Comparison of ENCODE assay signal across 8 cellular contexts in the genomic region with DNA sequence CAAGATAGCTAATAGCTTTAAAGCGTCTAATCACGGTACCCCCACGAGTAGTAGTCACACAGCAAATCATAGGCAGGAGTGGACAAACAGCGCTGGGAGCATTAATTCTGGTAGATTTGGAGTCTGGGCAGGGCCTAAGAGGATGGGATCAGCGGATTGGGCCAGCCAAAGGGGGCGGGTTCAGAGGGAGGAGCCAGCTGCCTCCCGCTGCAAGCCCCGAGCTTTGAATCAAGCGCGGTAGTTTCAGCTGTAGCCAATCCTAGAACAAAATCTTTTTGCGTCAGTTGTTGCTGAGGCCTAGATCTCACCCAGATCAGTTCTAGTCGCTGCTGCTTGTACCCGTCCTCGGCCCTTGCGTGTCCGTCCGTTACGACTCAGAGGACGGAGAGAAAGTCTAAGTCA. TPM values are rescaled to one million over a fixed set of nuclear protein-coding genes. Genes with fewer than 3 reads are reported as not detected.
A peak's percentile ranks its signal among the peaks of the same experiment; 100 is the strongest.
DNase-seq lines count a peak whose midpoint lies in the region; ATAC-seq, FAIRE-seq and TF ChIP-seq lines count a peak whose summit lies in the region.

No MANE protein-coding gene starts in this region.

- H3K27ac Mint-ChIP-seq in activated B cell treated with CpG ODN at 0.5 μM for 24 hours, result peak overlapping the region; percentile 96

- H3K4me1 Mint-ChIP-seq in activated B cell treated with CpG ODN at 0.5 μM for 24 hours, result peaks cover 46% of the 10 kb centered on the region

- peaks cover 11% of the 10 kb centered on the region for H3K36me3 Mint-ChIP-seq in activated B cell treated with CpG ODN at 0.5 μM for 24 hours (ENCODE audit: low read depth)

- intact Hi-C loops in activated B cell treated with CpG ODN at 0.5 μM for 24 hours (cut with micrococcal nuclease), result loop anchor here (1.0 to 10.0 kb wide), 5 partner anchors 92 to 861 kb away; partner anchors contain the start of genes BTBD19, DYNLT4, PLK3 and TESK2

- peak; percentile 96 for DNase-seq in ACHN
- DNase-seq in NCI-H2227 (lab: John Stamatoyannopoulos, UW; ENCODE audit: unreplicated experiment), result peak; percentile 97
- DNase-seq in activated B cell treated with CpG ODN at 0.5 μM for 24 hours, result peak; percentile 84
- DNase-seq in cerebellar cortex (ENCODE audit: low spot score), result peak; percentile 99
- peak; percentile 88 for DNase-seq in stimulated activated CD4-positive, alpha-beta T cell treated with anti-CD3 and anti-CD28 coated beads, Interleukin-12 subunit alpha, Interleukin-12 subunit beta, amount 100 ng/mL, for 4 hours

- no peak for TF ChIP-seq CTCF in activated B cell treated with CpG ODN at 0.5 μM for 24 hours (IDR thresholded peaks at IDR 0.05)

- CTCF ChIA-PET in activated B cell treated with CpG ODN at 0.5 μM for 24 hours (lab: Charles Lee), result interaction anchor here (1.7 to 6.1 kb wide), 3 partner anchors 13 to 91 kb away, joined by 4 to 39 read pairs (median 16); no protein-coding TSS in a partner anchor

- POLR2A ChIA-PET in activated B cell treated with CpG ODN at 0.5 μM for 24 hours (lab: Charles Lee), result interaction anchor here (0.8 to 4.6 kb wide), 27 partner anchors 10 to 909 kb away, joined by 3 to 115 read pairs (median 11); partner anchors contain the start of genes AKR1A1, ARMH1, BTBD19 and CCDC163

- H3K9me3 Mint-ChIP-seq in activated B cell treated with CpG ODN at 0.5 μM for 24 hours, result no peaks in the 10 kb centered on the region

- in situ Hi-C loops in ACHN (cut with HindIII; ENCODE audit: low pct_ligation_motif_present, low pct_unique_long_range_greater_than_20kb, low sequenced_read_pairs), result no loop called here

- ATAC-seq in GM18907 (IDR thresholded peaks at IDR 0.05; ENCODE audit: unreplicated experiment) (peak; percentile 76), HG03159 (IDR thresholded peaks at IDR 0.05; ENCODE audit: unreplicated experiment) (peak; percentile 74), activated B cell treated with CpG ODN at 0.5 μM for 24 hours (ENCODE audit: low read depth) (peak; percentile 79)

- no peaks in the 10 kb centered on the region for H3K27me3 Mint-ChIP-seq in activated B cell treated with CpG ODN at 0.5 μM for 24 hours

- peak; percentile 9 for FAIRE-seq in islet of Langerhans (lab: Jason Lieb, UNC)

- H3K4me3 Mint-ChIP-seq in activated B cell treated with CpG ODN at 0.5 μM for 24 hours, result peak overlapping the region; percentile 98

RNA-seq across cellular contexts. Expression of gene NASP, which starts 0.6 kb away (rescaled TPM):
- total RNA-seq in activated B cell treated with CpG ODN at 0.5 μM for 24 hours, result 197 and 204 TPM in 2 replicates

RNA-seq across cellular contexts. Expression of gene AKR1A1, which starts 32.6 kb away (rescaled TPM):
- 215 and 218 TPM in 2 replicates for total RNA-seq in activated B cell treated with CpG ODN at 0.5 μM for 24 hours

RNA-seq across cellular contexts. Expression of gene CCDC17, which starts 40.6 kb away (rescaled TPM):
- total RNA-seq in activated B cell treated with CpG ODN at 0.5 μM for 24 hours, result 4.6 and 6.3 TPM in 2 replicates

Comparison
In these comparisons a context has a peak if more than half of its experiments do, and no peak if none do; other contexts are left out.
1. Peak in every context shown above with its lines: DNase-seq and ATAC-seq.